Comparison of ENCODE assay signal across 8 cellular contexts in the genomic region with DNA sequence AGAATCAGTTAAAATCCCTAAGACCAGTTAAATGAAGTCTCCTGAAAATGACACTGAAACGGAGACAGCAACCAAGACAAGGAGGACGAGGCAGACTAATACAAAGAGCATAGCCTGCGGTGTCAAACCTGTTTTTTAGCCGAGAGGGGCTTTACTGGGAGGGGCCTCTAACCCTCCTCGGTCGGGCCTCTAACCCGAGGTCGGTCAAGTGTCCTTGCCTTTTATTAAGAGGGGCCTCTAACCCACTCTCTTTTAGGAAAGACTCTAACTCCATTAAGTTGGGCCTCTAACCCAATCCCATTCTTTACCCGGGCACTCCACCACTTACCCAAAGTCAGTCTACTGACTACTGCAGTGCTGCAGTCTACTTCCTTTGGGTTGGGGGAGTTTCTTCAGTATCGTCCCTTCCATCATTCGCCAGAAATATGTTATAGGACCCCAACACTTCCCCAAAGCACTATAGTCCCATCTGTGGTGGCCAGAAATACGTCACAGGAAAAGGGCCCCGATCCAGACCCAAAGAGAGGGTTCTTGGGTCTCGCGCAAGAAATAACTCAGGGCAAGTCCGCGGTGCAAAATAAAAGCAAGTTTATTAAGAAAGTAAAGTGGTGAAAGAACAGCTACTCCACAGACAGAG. TPM values are rescaled to one million over a fixed set of nuclear protein-coding genes. Genes with fewer than 3 reads are reported as not detected.
DNase-seq lines count a peak whose midpoint lies in the region; ATAC-seq and TF ChIP-seq lines count a peak whose summit lies in the region.

No MANE protein-coding gene starts in this region.

- peaks cover 5% of the 10 kb centered on the region for H3K36me3 Mint-ChIP-seq in activated CD4-positive, alpha-beta T cell treated with anti-CD3 and anti-CD28 coated beads, Interleukin-2, amount 10 ng/mL, durations not matched to agents 24 days and 14 days (ENCODE audit: low read depth)
- H3K36me3 Mint-ChIP-seq in activated T-cell treated with anti-CD3 and anti-CD28 coated beads, Interleukin-2, amount 50 U/mL, for 72 hours (ENCODE audit: insufficient read depth in 2 of 2), result peaks cover 0 to 4% of the 10 kb centered on the region in 2 donors

- peak overlapping the region; percentile 87 to 93 for H3K27ac ChIP-seq in left lung
- H3K27ac ChIP-seq in temporal lobe (ENCODE audit: low read depth, low read length), result peak overlapping the region; percentile 92

- H3K9me3 ChIP-seq in left lung, result no peaks in the 10 kb centered on the region

- peaks cover 0 to 17% of the 10 kb centered on the region in 2 donors for H3K4me1 ChIP-seq in left lung

- H3K9me3 Mint-ChIP-seq in activated CD4-positive, alpha-beta T cell treated with anti-CD3 and anti-CD28 coated beads, Interleukin-2, amount 10 ng/mL, durations not matched to agents 24 days and 14 days, result no peaks in the 10 kb centered on the region
- H3K9me3 Mint-ChIP-seq in activated T-cell treated with anti-CD3 and anti-CD28 coated beads, Interleukin-2, amount 50 U/mL, for 72 hours, result no peaks in the 10 kb centered on the region

- no peaks in the 10 kb centered on the region for H3K36me3 ChIP-seq in left lung

- H3K27ac Mint-ChIP-seq in activated CD4-positive, alpha-beta T cell treated with anti-CD3 and anti-CD28 coated beads, Interleukin-2, amount 10 ng/mL, durations not matched to agents 24 days and 14 days, result peak overlapping the region; percentile 100
- peak overlapping the region; percentile 100 for H3K27ac Mint-ChIP-seq in activated T-cell treated with anti-CD3 and anti-CD28 coated beads, Interleukin-2, amount 50 U/mL, for 72 hours

- intact Hi-C loops in activated CD4-positive, alpha-beta T cell treated with anti-CD3 and anti-CD28 coated beads, Interleukin-2, amount 10 ng/mL, durations not matched to agents 24 days and 14 days (cut with micrococcal nuclease), result loop anchor here (1.0 to 2.0 kb wide), 4 partner anchors 9 to 189 kb away; no protein-coding TSS in a partner anchor
- intact Hi-C loops in left lung (cut with DNase I), result no loop called here

- ATAC-seq in activated T-cell treated with anti-CD3 and anti-CD28 coated beads, Interleukin-2, amount 50 U/mL, for 72 hours (replicated peaks in 1 of 2), result peak; percentile 0 to 2
- no peak for ATAC-seq in left lung
- ATAC-seq in HG03354 (IDR thresholded peaks at IDR 0.05; ENCODE audit: poor library complexity, severe bottlenecking, unreplicated experiment), result no peak
- no peak for ATAC-seq in GM21723 (IDR thresholded peaks at IDR 0.05; ENCODE audit: unreplicated experiment)

- H3K4me3 ChIP-seq in left lung, result peak overlapping the region in 1 of 2 donors; percentile 52

- no peaks in the 10 kb centered on the region for H3K27me3 ChIP-seq in left lung

- peaks cover 3% of the 10 kb centered on the region for H3K27me3 Mint-ChIP-seq in activated CD4-positive, alpha-beta T cell treated with anti-CD3 and anti-CD28 coated beads, Interleukin-2, amount 10 ng/mL, durations not matched to agents 24 days and 14 days
- no peaks in the 10 kb centered on the region for H3K27me3 Mint-ChIP-seq in activated T-cell treated with anti-CD3 and anti-CD28 coated beads, Interleukin-2, amount 50 U/mL, for 72 hours (ENCODE audit: low read depth)

- H3K4me1 Mint-ChIP-seq in activated CD4-positive, alpha-beta T cell treated with anti-CD3 and anti-CD28 coated beads, Interleukin-2, amount 10 ng/mL, durations not matched to agents 24 days and 14 days, result peaks cover 24% of the 10 kb centered on the region
- H3K4me1 Mint-ChIP-seq in activated T-cell treated with anti-CD3 and anti-CD28 coated beads, Interleukin-2, amount 50 U/mL, for 72 hours (ENCODE audit: low read depth), result peaks cover 29% of the 10 kb centered on the region

- H3K4me3 Mint-ChIP-seq in activated CD4-positive, alpha-beta T cell treated with anti-CD3 and anti-CD28 coated beads, Interleukin-2, amount 10 ng/mL, durations not matched to agents 24 days and 14 days, result peak overlapping the region; percentile 89
- H3K4me3 Mint-ChIP-seq in activated T-cell treated with anti-CD3 and anti-CD28 coated beads, Interleukin-2, amount 50 U/mL, for 72 hours, result peak overlapping the region; percentile 80 to 85

- TF ChIP-seq CTCF in left lung (IDR thresholded peaks at IDR 0.05), result no peak

- DNase-seq in activated CD4-positive, alpha-beta T cell treated with anti-CD3 and anti-CD28 coated beads, Interleukin-2, amount 10 ng/mL, durations not matched to agents 24 days and 14 days, result peak; percentile 73
- DNase-seq in activated CD4-positive, alpha-beta T cell treated with anti-CD3 and anti-CD28 coated beads, Interleukin-2, amount 50 U/mL, for 4 hours, result no peak
- DNase-seq in activated T-cell treated with anti-CD3 and anti-CD28 coated beads, Interleukin-2, amount 50 U/mL, for 72 hours, result peak; percentile 26 to 43
- DNase-seq in left lung (no peak), amygdala (lab: John Stamatoyannopoulos, UW) (no peak)

RNA-seq across cellular contexts. Expression of a gene that starts 39.2 kb away (rescaled TPM):
- total RNA-seq in activated CD4-positive, alpha-beta T cell treated with anti-CD3 and anti-CD28 coated beads, Interleukin-2, amount 10 ng/mL, durations not matched to agents 24 days and 14 days, result 3.3 and 3.5 TPM in 2 replicates
- 1 to 10 TPM; 3.2 to 3.6 TPM for total RNA-seq in activated T-cell treated with anti-CD3 and anti-CD28 coated beads, Interleukin-2, amount 50 U/mL, for 72 hours
- 10 to 100 TPM in 1 of 2 donors, 1 to 10 TPM in 1; 9.9 to 13.0 TPM for total RNA-seq in left lung
- total RNA-seq in temporal lobe, result 34.7 TPM

Comparison
In these comparisons a context has a peak if more than half of its experiments do, and no peak if none do; other contexts are left out.
1. DNase-seq: peak in activated CD4-positive, alpha-beta T cell treated with anti-CD3 and anti-CD28 coated beads, Interleukin-2, amount 10 ng/mL, durations not matched to agents 24 days and 14 days (single experiment) and activated T-cell treated with anti-CD3 and anti-CD28 coated beads, Interleukin-2, amount 50 U/mL, for 72 hours (2 of 2); none in activated CD4-positive, alpha-beta T cell treated with anti-CD3 and anti-CD28 coated beads, Interleukin-2, amount 50 U/mL, for 4 hours (0 of 2), left lung (0 of 2) and amygdala (0 of 56).
2. ATAC-seq: peak in activated T-cell treated with anti-CD3 and anti-CD28 coated beads, Interleukin-2, amount 50 U/mL, for 72 hours (2 of 2); none in left lung (single experiment), HG03354 (single experiment) and GM21723 (single experiment).